ENCODE assay signal across 21 cellular contexts in genomic region chr19:54305141-54305540, GRCh38. TPM values are rescaled to one million over a fixed set of nuclear protein-coding genes. Genes with fewer than 3 reads are reported as not detected.
DNase-seq lines count a peak whose midpoint lies in the region; TF ChIP-seq lines count a peak whose summit lies in the region.
"Had no signal": no experiment of that assay in that cellular context is flagged by ENCODE, and none has a peak within 500 bp of the region (broad histone marks: within the 10 kb centered on the region; RNA-seq: fewer than 3 reads in every experiment).

No MANE protein-coding gene starts in this region.

- peaks cover 18% of the 10 kb centered on the region for H3K4me1 Mint-ChIP-seq in T-helper 2 cell treated with Interferon-gamma antibody and Interleukin-4, amounts not matched to agents 5 μg/mL and 100 μg/mL, for 36 hours (ENCODE audit: low read depth)
- no peaks in the 10 kb centered on the region for H3K4me1 Mint-ChIP-seq in osteocyte (ENCODE audit: unreplicated experiment)

- H3K27ac Mint-ChIP-seq in T-helper 2 cell treated with Interferon-gamma antibody and Interleukin-4, amounts not matched to agents 5 μg/mL and 100 μg/mL, for 36 hours: peak overlapping the region; percentile 11
- H3K27ac Mint-ChIP-seq in osteocyte (ENCODE audit: unreplicated experiment): no peak overlapping the region
- H3K27ac Mint-ChIP-seq: CD8-positive, alpha-beta T cell had no signal

- H3K36me3 Mint-ChIP-seq in T-helper 2 cell treated with Interferon-gamma antibody and Interleukin-4, amounts not matched to agents 5 μg/mL and 100 μg/mL, for 36 hours (ENCODE audit: low read depth): no peaks in the 10 kb centered on the region
- no peaks in the 10 kb centered on the region for H3K36me3 Mint-ChIP-seq in osteocyte (ENCODE audit: unreplicated experiment)
- H3K36me3 Mint-ChIP-seq: CD8-positive, alpha-beta T cell had no signal

- peak overlapping the region in 3 of 11 experiments; percentile 5 to 72 (median 44); a peak in 2 of 22 replicates for H3K27ac ChIP-seq in BLaER1 treated with 17β-estradiol and CSF1 and Interleukin-3, amounts not matched to agents 10 nM and 100 nM
- H3K27ac ChIP-seq in coronary artery: no peak overlapping the region
- H3K27ac ChIP-seq: 22Rv1, A549, GM23248 had no signal

- peaks cover 8% of the 10 kb centered on the region for H3K27me3 Mint-ChIP-seq in T-helper 2 cell treated with Interferon-gamma antibody and Interleukin-4, amounts not matched to agents 5 μg/mL and 100 μg/mL, for 36 hours (ENCODE audit: low read depth)
- H3K27me3 Mint-ChIP-seq in osteocyte (ENCODE audit: unreplicated experiment): no peaks in the 10 kb centered on the region

- H3K9me3 Mint-ChIP-seq in T-helper 2 cell treated with Interferon-gamma antibody and Interleukin-4, amounts not matched to agents 5 μg/mL and 100 μg/mL, for 36 hours: no peaks in the 10 kb centered on the region
- H3K9me3 Mint-ChIP-seq in osteocyte (ENCODE audit: unreplicated experiment): peaks cover 13% of the 10 kb centered on the region
- H3K9me3 Mint-ChIP-seq: CD8-positive, alpha-beta T cell had no signal

- TF ChIP-seq CTCF in coronary artery (IDR thresholded peaks at IDR 0.05) (no peak), osteocyte (IDR thresholded peaks at IDR 0.05) (no peak), GM13976 (IDR thresholded peaks at IDR 0.05; ENCODE audit: borderline replicate concordance, control extremely low read depth, extremely low read depth, insufficient read depth, missing control alignments) (no peak)

- peak overlapping the region; percentile 56 for H3K4me3 Mint-ChIP-seq in T-helper 2 cell treated with Interferon-gamma antibody and Interleukin-4, amounts not matched to agents 5 μg/mL and 100 μg/mL, for 36 hours
- no peak overlapping the region for H3K4me3 Mint-ChIP-seq in osteocyte (ENCODE audit: unreplicated experiment)
- H3K4me3 Mint-ChIP-seq: CD14-positive monocyte; CD8-positive, alpha-beta T cell had no signal

- H3K4me2 ChIP-seq in BLaER1 treated with 17β-estradiol and CSF1 and Interleukin-3, amounts not matched to agents 10 nM and 100 nM: peak overlapping the region in 9 of 11 experiments; percentile 54 to 89 (median 74); a peak in 16 of 22 replicates
- H3K4me2 ChIP-seq: A549 had no signal

- in situ Hi-C loops in GM13976 (cut with MboI; ENCODE audit: low sequenced_read_pairs, unreplicated experiment): no loop called here

- H3K9ac ChIP-seq in BLaER1 treated with 17β-estradiol and CSF1 and Interleukin-3, amounts not matched to agents 10 nM and 100 nM: no peak overlapping the region
- H3K9ac ChIP-seq: GM23248 had no signal

- DNase-seq in T-helper 2 cell treated with Interferon-gamma antibody and Interleukin-4, amounts not matched to agents 5 μg/mL and 100 μg/mL, for 36 hours (ENCODE audit: low spot score): no peak
- DNase-seq in T-helper 2 cell: no peak
- peak; percentile 53 for DNase-seq in coronary artery (ENCODE audit: low spot score)
- DNase-seq in osteocyte (ENCODE audit: extremely low spot score, unreplicated experiment): peak; percentile 32
- no peak for DNase-seq in HT-29 (ENCODE audit: low spot score)
- DNase-seq in GM13976 (ENCODE audit: low spot score): no peak
- DNase-seq in COLO829 (ENCODE audit: low spot score): no peak
- DNase-seq: AML-193, COR-L47, DMS 273 treated with DMSO at 0.1 percent for 48 hours had no signal

- H3K27me3 ChIP-seq in BLaER1 treated with 17β-estradiol and CSF1 and Interleukin-3, amounts not matched to agents 10 nM and 100 nM: no peaks in the 10 kb centered on the region

- H3K4me1 ChIP-seq in BLaER1 treated with 17β-estradiol and CSF1 and Interleukin-3, amounts not matched to agents 10 nM and 100 nM: peaks cover 32 to 91% (median 56%) of the 10 kb centered on the region in 10 experiments
- H3K4me1 ChIP-seq: A549, HAP-1 had no signal

- H3K9me3 ChIP-seq in BLaER1 treated with 17β-estradiol and CSF1 and Interleukin-3, amounts not matched to agents 10 nM and 100 nM (replicated peaks in 1 of 11): peaks cover 0 to 20% (median 0%) of the 10 kb centered on the region in 11 experiments; a peak in 2 of 22 replicates
- H3K9me3 ChIP-seq: A549, HAP-1 had no signal

- 0 out of 22 replicates have a peak, but pooled peaks cover 0 to 5% (median 0%) of the 10 kb centered on the region in 11 experiments for H4K20me1 ChIP-seq in BLaER1 treated with 17β-estradiol and CSF1 and Interleukin-3, amounts not matched to agents 10 nM and 100 nM

- peaks cover 0 to 34% (median 0%) of the 10 kb centered on the region in 11 experiments; a peak in 7 of 22 replicates for H3K36me3 ChIP-seq in BLaER1 treated with 17β-estradiol and CSF1 and Interleukin-3, amounts not matched to agents 10 nM and 100 nM
- H3K36me3 ChIP-seq: HAP-1 had no signal

- H3K4me3 ChIP-seq in BLaER1 treated with 17β-estradiol and CSF1 and Interleukin-3, amounts not matched to agents 10 nM and 100 nM: no peak overlapping the region
- H3K4me3 ChIP-seq in coronary artery: no peak overlapping the region
- H3K4me3 ChIP-seq: A549, GM12878, GM23248, HAP-1 had no signal

RNA-seq across cellular contexts. Expression of gene LILRA5, which starts 7.8 kb away (rescaled TPM):
- not detected in 2 replicates for total RNA-seq in osteocyte
- not detected in 2 replicates for total RNA-seq in HT-29 (2014; rRNA removed; shearing (Covaris generic))
- total RNA-seq: G401, GM23248, H4, HT1080 had no signal

RNA-seq across cellular contexts. Expression of gene LILRB2, which starts 24.2 kb away (rescaled TPM):
- total RNA-seq in osteocyte: not detected in 2 replicates
- total RNA-seq in HT-29 (2014; rRNA removed; shearing (Covaris generic)): not detected in 2 replicates
- total RNA-seq: G401, GM23248, H4, HT1080 had no signal

RNA-seq across cellular contexts. Expression of gene LILRA4, which starts 33.8 kb away (rescaled TPM):
- total RNA-seq in osteocyte: not detected in 2 replicates
- total RNA-seq in HT-29 (2014; rRNA removed; shearing (Covaris generic)): not detected in 2 replicates
- total RNA-seq: CD8-positive, alpha-beta T cell; G401; GM23248; H4; HT1080 had no signal

RNA-seq across cellular contexts. Expression of gene LILRB5, which starts 48.1 kb away (rescaled TPM):
- total RNA-seq in osteocyte: not detected in 2 replicates
- total RNA-seq in HT-29 (2014; rRNA removed; shearing (Covaris generic)): 0.08 TPM in 1 of 2 replicates, not detected in the other
- total RNA-seq: CD8-positive, alpha-beta T cell; G401; GM23248; H4; HT1080 had no signal

RNA-seq across cellular contexts. Expression of gene LAIR1, which starts 59.6 kb away (rescaled TPM):
- not detected in 2 replicates for total RNA-seq in osteocyte
- total RNA-seq in HT-29 (2014; rRNA removed; shearing (Covaris generic)): not detected in 2 replicates
- total RNA-seq: G401, GM23248, HT1080 had no signal

Comparison
In these comparisons a context has a peak if more than half of its experiments do, and no peak if none do; other contexts are left out.
1. DNase-seq: peak in coronary artery (single experiment) and osteocyte (single experiment); none in T-helper 2 cell treated with Interferon-gamma antibody and Interleukin-4, amounts not matched to agents 5 μg/mL and 100 μg/mL, for 36 hours (single experiment), T-helper 2 cell (0 of 5), HT-29 (single experiment), GM13976 (single experiment) and COLO829 (single experiment).